21 cellular contexts compared by ENCODE assay signal in the genomic region with DNA sequence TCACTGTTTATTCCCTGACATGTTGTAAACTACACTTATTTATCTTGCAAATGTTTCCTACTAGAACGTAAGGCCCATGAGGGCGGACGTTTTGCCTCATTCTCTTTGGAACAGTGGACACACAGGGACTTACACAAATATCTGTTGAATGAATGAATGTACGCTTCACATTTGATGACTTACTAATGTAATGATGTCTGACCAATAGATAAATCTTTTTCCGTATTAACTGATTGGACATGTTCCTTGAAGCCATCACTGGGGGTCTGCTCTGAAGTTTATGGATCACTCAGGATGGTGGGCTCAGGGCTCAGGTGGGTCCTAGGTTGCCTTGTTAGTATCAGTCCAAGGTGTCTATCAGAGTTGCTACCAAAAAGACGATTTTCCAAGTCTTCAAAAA.
A peak's percentile ranks its signal among the peaks of the same experiment; 100 is the strongest.
DNase-seq lines count a peak whose midpoint lies in the region; ATAC-seq, FAIRE-seq and TF ChIP-seq lines count a peak whose summit lies in the region.
"Had no signal": no experiment of that assay in that cellular context is flagged by ENCODE, and none has a peak within 500 bp of the region (broad histone marks: within the 10 kb centered on the region; RNA-seq: fewer than 3 reads in every experiment).

No MANE protein-coding gene starts in this region.

- no peak overlapping the region for H3K18ac ChIP-seq in mesendoderm (ENCODE audit: low read length)

- H3K4me3 ChIP-seq in endodermal cell (ENCODE audit: low read length) (peak overlapping the region; percentile 21), mesendoderm (ENCODE audit: low read length) (peak overlapping the region; percentile 5), upper lobe of right lung (no peak overlapping the region), small intestine (ENCODE audit: low read depth in 1 of 2, low read length in 2 of 2) (no peak overlapping the region)
- H3K4me3 ChIP-seq: BLaER1, HAP-1 had no signal

- no peak overlapping the region for H2AK5ac ChIP-seq in mesendoderm (ENCODE audit: low read length)

- H3K27me3 ChIP-seq in endodermal cell (ENCODE audit: control insufficient read depth, insufficient read depth, low read length, poor library complexity, severe bottlenecking), result no peaks in the 10 kb centered on the region
- H3K27me3 ChIP-seq in mesendoderm (ENCODE audit: insufficient read depth, low read length, poor library complexity), result no peaks in the 10 kb centered on the region
- no peaks in the 10 kb centered on the region for H3K27me3 ChIP-seq in upper lobe of right lung
- H3K27me3 ChIP-seq in small intestine (ENCODE audit: control insufficient read depth in 2 of 2, insufficient read depth in 2 of 2, low read length in 2 of 2), result no peaks in the 10 kb centered on the region
- H3K27me3 ChIP-seq: BLaER1 had no signal

- H3K36me3 ChIP-seq in endodermal cell (ENCODE audit: control insufficient read depth, insufficient read depth, low read length) (no peaks in the 10 kb centered on the region), mesendoderm (ENCODE audit: control insufficient read depth, insufficient read depth, low read length) (no peaks in the 10 kb centered on the region), upper lobe of right lung (no peaks in the 10 kb centered on the region), small intestine (ENCODE audit: control insufficient read depth in 2 of 2, insufficient read depth in 2 of 2, low read length in 2 of 2) (no peaks in the 10 kb centered on the region)
- H3K36me3 ChIP-seq: BLaER1, HAP-1 had no signal

- no peaks in the 10 kb centered on the region for H3K79me2 ChIP-seq in mesendoderm (ENCODE audit: control insufficient read depth, insufficient read depth, low read length)

- H3K4me1 ChIP-seq in endodermal cell (ENCODE audit: control insufficient read depth, insufficient read depth, low read length) (no peaks in the 10 kb centered on the region), mesendoderm (ENCODE audit: control insufficient read depth, low read depth, low read length) (no peaks in the 10 kb centered on the region), upper lobe of right lung (no peaks in the 10 kb centered on the region), small intestine (ENCODE audit: control insufficient read depth in 2 of 2, insufficient read depth in 1 of 2, low read depth in 1 of 2, low read length in 1 of 2) (no peaks in the 10 kb centered on the region)
- H3K4me1 ChIP-seq: BLaER1, Caco-2, HAP-1 had no signal

- H3K79me1 ChIP-seq in mesendoderm (ENCODE audit: low read length), result no peaks in the 10 kb centered on the region

- no peak overlapping the region for H3K9ac ChIP-seq in endodermal cell (ENCODE audit: extremely low read depth, low read length, poor library complexity, severe bottlenecking)
- no peak overlapping the region for H3K9ac ChIP-seq in mesendoderm (ENCODE audit: low read length)
- H3K9ac ChIP-seq: BLaER1 had no signal

- no peak for DNase-seq in endodermal cell
- no peak for DNase-seq in mesendoderm
- DNase-seq in upper lobe of right lung, result no peak
- DNase-seq in NCI-H510A (lab: John Stamatoyannopoulos, UW), result no peak
- no peak for DNase-seq in small intestine
- DNase-seq: Caco-2; CD4-positive, CD25-positive, alpha-beta regulatory T cell; CD8-positive, alpha-beta T cell; DMS153; DND-41; GOT3; HFFc6 had no signal

- no peak overlapping the region for H3K23ac ChIP-seq in mesendoderm (ENCODE audit: low read length)

- no peak overlapping the region for H2BK5ac ChIP-seq in mesendoderm (ENCODE audit: low read length)

- H4K8ac ChIP-seq in mesendoderm (ENCODE audit: low read depth, low read length), result no peak overlapping the region

- no peak overlapping the region for H3K4me3 Mint-ChIP-seq in endodermal cell
- H3K4me3 Mint-ChIP-seq: B cell; CD4-positive, CD25-positive, alpha-beta regulatory T cell; CD8-positive, alpha-beta T cell; HFFc6 had no signal

- no peak overlapping the region for H3K4ac ChIP-seq in mesendoderm (ENCODE audit: low read depth, low read length)

- H3K4me1 Mint-ChIP-seq in endodermal cell, result no peaks in the 10 kb centered on the region
- H3K4me1 Mint-ChIP-seq: B cell; CD4-positive, CD25-positive, alpha-beta regulatory T cell had no signal

- intact Hi-C loops in upper lobe of right lung (cut with DNase I), result no loop called here

- H3K36me3 Mint-ChIP-seq in endodermal cell (ENCODE audit: low read depth), result no peaks in the 10 kb centered on the region
- H3K36me3 Mint-ChIP-seq: CD4-positive, CD25-positive, alpha-beta regulatory T cell; CD8-positive, alpha-beta T cell had no signal

- H3K56ac ChIP-seq in mesendoderm (ENCODE audit: low read length), result no peak overlapping the region

- no peak overlapping the region for H2BK120ac ChIP-seq in mesendoderm (ENCODE audit: low read depth, low read length)

- H2BK15ac ChIP-seq in mesendoderm (replicated peaks; ENCODE audit: low read depth), result no peak overlapping the region

- no peaks in the 10 kb centered on the region for H3K9me3 Mint-ChIP-seq in endodermal cell

- no peaks in the 10 kb centered on the region for H3K27me3 Mint-ChIP-seq in endodermal cell (ENCODE audit: insufficient read depth)
- H3K27me3 Mint-ChIP-seq: B cell; CD4-positive, CD25-positive, alpha-beta regulatory T cell had no signal

- TF ChIP-seq CTCF in endodermal cell (conservative IDR thresholded peaks at IDR 0.05) (no peak), upper lobe of right lung (IDR thresholded peaks at IDR 0.05) (no peak)

- no peak overlapping the region for H3K27ac Mint-ChIP-seq in endodermal cell
- H3K27ac Mint-ChIP-seq: B cell; CD4-positive, CD25-positive, alpha-beta regulatory T cell; CD8-positive, alpha-beta T cell; HFFc6 had no signal

- peak; percentile 5 for ATAC-seq in upper lobe of right lung
- no peak for ATAC-seq in HG03565 (IDR thresholded peaks at IDR 0.05; ENCODE audit: unreplicated experiment)
- ATAC-seq: CD8-positive, alpha-beta T cell had no signal

- H3K4me2 ChIP-seq in mesendoderm (ENCODE audit: low read length), result no peak overlapping the region
- H3K4me2 ChIP-seq: BLaER1 had no signal

- 70 to 73% methylated on average over 6 of the region's 6 CpGs for WGBS in endodermal cell (ENCODE audit: insufficient coverage in 1 of 2, insufficient read length in 1 of 2), 2 experiments
- no CpG with 5 or more reads among the region's 6 CpGs for WGBS in mesendoderm (ENCODE audit: extremely low coverage, insufficient coverage, low lambda C conversion rate)
- 55 to 68% (median 64%) methylated on average over 6 of the region's 6 CpGs for WGBS in small intestine, 3 donors

- FAIRE-seq in small intestine (lab: Jason Lieb, UNC), result no peak
- FAIRE-seq: G401.6, GM12892, GM19239, H54 had no signal

- H3K9me3 ChIP-seq in endodermal cell (ENCODE audit: control insufficient read depth, low read length), result peaks cover 93% of the 10 kb centered on the region
- H3K9me3 ChIP-seq in upper lobe of right lung, result no peaks in the 10 kb centered on the region
- peaks cover 4% of the 10 kb centered on the region for H3K9me3 ChIP-seq in small intestine (ENCODE audit: control insufficient read depth, low read depth)
- H3K9me3 ChIP-seq: BLaER1 had no signal

- no peak overlapping the region for H3K27ac ChIP-seq in endodermal cell (ENCODE audit: low read depth, low read length)
- H3K27ac ChIP-seq in mesendoderm (ENCODE audit: low read depth, low read length), result no peak overlapping the region
- no peak overlapping the region for H3K27ac ChIP-seq in upper lobe of right lung
- H3K27ac ChIP-seq in small intestine (ENCODE audit: low read depth in 1 of 2, low read length in 1 of 2), result no peak overlapping the region
- H3K27ac ChIP-seq: BLaER1, C4-2B had no signal

- H4K5ac ChIP-seq in mesendoderm (ENCODE audit: low read length), result no peak overlapping the region

Comparison
In these comparisons a context has a peak if more than half of its experiments do, and no peak if none do; other contexts are left out.
1. H3K4me3 ChIP-seq: peak in endodermal cell (single experiment) and mesendoderm (single experiment); none in upper lobe of right lung (single experiment) and small intestine (0 of 2).